25 cellular contexts compared by ENCODE assay signal in the genomic region with DNA sequence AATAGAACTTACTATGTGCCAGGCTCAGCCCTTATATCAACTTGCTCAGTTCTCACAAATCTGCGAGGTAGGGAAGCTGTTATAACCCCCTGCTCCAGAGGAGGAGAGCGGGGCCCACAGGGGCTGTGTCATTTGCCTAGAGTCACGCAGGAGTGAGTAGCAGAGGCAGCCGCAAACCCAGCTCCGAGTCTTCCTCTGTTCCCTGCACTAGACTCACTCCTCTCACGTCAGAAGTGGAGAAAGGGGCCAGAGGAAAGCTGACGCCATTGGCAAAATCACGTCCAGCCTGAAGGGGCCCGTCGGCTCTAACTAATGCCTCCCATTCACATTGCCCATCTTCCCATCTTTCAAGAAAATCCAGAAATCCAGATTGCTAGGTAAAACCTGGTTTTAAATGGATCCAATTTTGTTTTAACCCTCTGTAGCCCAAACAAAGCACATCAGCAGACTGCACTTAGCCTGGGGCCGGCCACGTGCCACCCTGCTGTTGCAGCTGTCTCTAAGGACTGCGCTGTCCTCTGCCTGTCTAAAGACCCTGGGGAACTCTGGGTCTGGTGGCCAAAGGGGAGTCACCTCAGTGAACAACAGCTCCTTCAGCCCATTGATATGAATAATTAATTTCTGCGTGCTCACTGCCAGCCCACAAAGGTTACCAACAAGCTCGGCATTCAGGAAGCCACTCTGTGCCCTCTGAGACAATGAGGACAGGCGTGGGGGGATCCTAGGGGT. TPM values are rescaled to one million over a fixed set of nuclear protein-coding genes. Genes with fewer than 3 reads are reported as not detected.
DNase-seq lines count a peak whose midpoint lies in the region; ATAC-seq and TF ChIP-seq lines count a peak whose summit lies in the region.
"Had no signal": no experiment of that assay in that cellular context is flagged by ENCODE, and none has a peak within 500 bp of the region (broad histone marks: within the 10 kb centered on the region; RNA-seq: fewer than 3 reads in every experiment).

No MANE protein-coding gene starts in this region.

- H3K27me3 ChIP-seq in ovary: no peaks in the 10 kb centered on the region

- intact Hi-C loops in activated CD4-positive, alpha-beta memory T cell treated with anti-CD3 and anti-CD28 coated beads for 36 hours (cut with micrococcal nuclease): no loop called here
- intact Hi-C loops in ovary (cut with DNase I): no loop called here

- no peaks in the 10 kb centered on the region for H3K9me3 Mint-ChIP-seq in activated CD4-positive, alpha-beta memory T cell treated with anti-CD3 and anti-CD28 coated beads for 36 hours
- H3K9me3 Mint-ChIP-seq: activated T-helper 17 cell treated with anti-CD3 and anti-CD28 coated beads, Interleukin-2, amount 50 U/mL, for 72 hours; CD8-positive, alpha-beta T cell; WTC11 had no signal

- H3K36me3 Mint-ChIP-seq in activated CD4-positive, alpha-beta memory T cell treated with anti-CD3 and anti-CD28 coated beads for 36 hours: no peaks in the 10 kb centered on the region
- H3K36me3 Mint-ChIP-seq: CD8-positive, alpha-beta T cell; WTC11 had no signal

- TF ChIP-seq POLR2A in ovary (IDR thresholded peaks at IDR 0.05): no peak

- 57 to 65% (median 63%) methylated on average over 16 of the region's 16 CpGs for WGBS in ovary, 3 donors

- H3K27ac ChIP-seq in ovary: no peak overlapping the region
- H3K27ac ChIP-seq: HL-60, left ventricle myocardium inferior, PC-9 had no signal

- POLR2A ChIA-PET in GM10248 (lab: Yijun Ruan, JAX): interaction anchor here (0.5 kb wide), 1 partner anchor 15 kb away, joined by 5 read pairs; no protein-coding TSS in a partner anchor
- POLR2A ChIA-PET in activated CD4-positive, alpha-beta memory T cell treated with anti-CD3 and anti-CD28 coated beads for 36 hours (lab: Charles Lee): no interaction called here

- peak; percentile 53 for DNase-seq in GM10248 (ENCODE audit: extremely low spot score)
- DNase-seq in NCI-H526 treated with DMSO at 0.1 percent for 48 hours (lab: John Stamatoyannopoulos, UW): peak; percentile 85
- DNase-seq in left kidney (ENCODE audit: low read depth, low spot score): peak; percentile 33
- DNase-seq in activated CD4-positive, alpha-beta memory T cell treated with anti-CD3 and anti-CD28 coated beads for 36 hours: no peak
- DNase-seq in ovary: no peak
- no peak for DNase-seq in effector CD8-positive, alpha-beta T cell (lab: John Stamatoyannopoulos, UW)
- DNase-seq: ACHN; activated CD8-positive, alpha-beta memory T cell treated with anti-CD3 and anti-CD28 coated beads for 24 hours; amniotic stem cell; CD8-positive, alpha-beta T cell; EL; H9; KG1; left ventricle myocardium inferior; NCI-H1092 treated with DMSO at 0.1 percent for 48 hours; NCI-H345; PC-9 had no signal

- no peaks in the 10 kb centered on the region for H3K36me3 ChIP-seq in ovary
- H3K36me3 ChIP-seq: left ventricle myocardium inferior had no signal

- peaks cover 6% of the 10 kb centered on the region for H3K27me3 Mint-ChIP-seq in activated CD4-positive, alpha-beta memory T cell treated with anti-CD3 and anti-CD28 coated beads for 36 hours
- H3K27me3 Mint-ChIP-seq: activated T-helper 17 cell treated with anti-CD3 and anti-CD28 coated beads, Interleukin-2, amount 50 U/mL, for 72 hours had no signal

- peak; percentile 44 for ATAC-seq in GM21529 (IDR thresholded peaks at IDR 0.05; ENCODE audit: unreplicated experiment)
- no peak for ATAC-seq in GM19467 (IDR thresholded peaks at IDR 0.05; ENCODE audit: unreplicated experiment)
- ATAC-seq: activated T-helper 17 cell treated with anti-CD3 and anti-CD28 coated beads, Interleukin-2, amount 50 U/mL, for 72 hours; CD8-positive, alpha-beta T cell; WTC11 had no signal

- H3K4me1 ChIP-seq in ovary (ENCODE audit: insufficient read depth): no peaks in the 10 kb centered on the region
- H3K4me1 ChIP-seq: left ventricle myocardium inferior had no signal

- no peaks in the 10 kb centered on the region for H3K9me3 ChIP-seq in ovary
- H3K9me3 ChIP-seq: left ventricle myocardium inferior had no signal

- TF ChIP-seq CTCF in GM10248 (IDR thresholded peaks at IDR 0.05; ENCODE audit: control extremely low read depth, extremely low read depth, low read depth, missing control alignments): no peak
- no peak for TF ChIP-seq CTCF in ovary (IDR thresholded peaks at IDR 0.05)

- no peak overlapping the region for H3K4me3 ChIP-seq in ovary
- H3K4me3 ChIP-seq: left ventricle myocardium inferior, PC-9 had no signal

- TF ChIP-seq EP300 in ovary (IDR thresholded peaks at IDR 0.05): no peak

- H3K4me3 Mint-ChIP-seq in activated CD4-positive, alpha-beta memory T cell treated with anti-CD3 and anti-CD28 coated beads for 36 hours: no peak overlapping the region
- H3K4me3 Mint-ChIP-seq: activated T-helper 17 cell treated with anti-CD3 and anti-CD28 coated beads, Interleukin-2, amount 50 U/mL, for 72 hours; CD8-positive, alpha-beta T cell; H9; WTC11 had no signal

- no peak overlapping the region for H3K27ac Mint-ChIP-seq in activated CD4-positive, alpha-beta memory T cell treated with anti-CD3 and anti-CD28 coated beads for 36 hours
- H3K27ac Mint-ChIP-seq: activated T-helper 17 cell treated with anti-CD3 and anti-CD28 coated beads, Interleukin-2, amount 50 U/mL, for 72 hours; CD8-positive, alpha-beta T cell; H9; WTC11 had no signal

- H3K4me1 Mint-ChIP-seq in activated CD4-positive, alpha-beta memory T cell treated with anti-CD3 and anti-CD28 coated beads for 36 hours (ENCODE audit: low read depth): no peaks in the 10 kb centered on the region
- H3K4me1 Mint-ChIP-seq: activated T-helper 17 cell treated with anti-CD3 and anti-CD28 coated beads, Interleukin-2, amount 50 U/mL, for 72 hours had no signal

- CTCF ChIA-PET in GM10248 (lab: Yijun Ruan, JAX): interaction anchor here (1.2 to 5.4 kb wide), 4 partner anchors 10 to 25 kb away, joined by 3 to 18 read pairs (median 7); no protein-coding TSS in a partner anchor
- CTCF ChIA-PET in activated CD4-positive, alpha-beta memory T cell treated with anti-CD3 and anti-CD28 coated beads for 36 hours (lab: Charles Lee): no interaction called here

RNA-seq across cellular contexts. Expression of a gene that starts 36.6 kb away (rescaled TPM):
- total RNA-seq in activated CD4-positive, alpha-beta memory T cell treated with anti-CD3 and anti-CD28 coated beads for 36 hours: 10 to 100 TPM; 50.3 to 54.5 TPM
- total RNA-seq in ovary: 10 to 100 TPM; 25.0 to 94.6 (median 60.2) TPM
- 10 to 100 TPM; 33.3 to 66.7 TPM for polyA plus RNA-seq in ovary

RNA-seq across cellular contexts. Expression of a gene that starts 53.9 kb away (rescaled TPM):
- total RNA-seq in activated CD4-positive, alpha-beta memory T cell treated with anti-CD3 and anti-CD28 coated beads for 36 hours: not detected
- total RNA-seq in ovary: not detected
- polyA plus RNA-seq in ovary: not detected
- total RNA-seq: activated T-helper 17 cell treated with anti-CD3 and anti-CD28 coated beads, Interleukin-2, amount 50 U/mL, for 72 hours; CD8-positive, alpha-beta T cell; fibroblast of villous mesenchyme; H9; left ventricle myocardium inferior; PC-9; renal cortical epithelial cell; subcutaneous adipose tissue; WTC11 had no signal

Comparison
In these comparisons a context has a peak if more than half of its experiments do, and no peak if none do; other contexts are left out.
1. DNase-seq: peak in GM10248 (single experiment), NCI-H526 treated with DMSO at 0.1 percent for 48 hours (single experiment) and left kidney (single experiment); none in activated CD4-positive, alpha-beta memory T cell treated with anti-CD3 and anti-CD28 coated beads for 36 hours (single experiment), ovary (0 of 5) and effector CD8-positive, alpha-beta T cell (single experiment).